In genomic region chr12:49761677-49762467, GRCh38 we compare ENCODE assay signal across 1 cellular context.
TF ChIP-seq lines count a peak whose summit lies in the region.

No MANE protein-coding gene starts in this region.

TF ChIP-seq in K562, 482 proteins besides CTCF, POLR2A, EP300 and RAD21:
- TF ChIP-seq CEBPZ (IDR thresholded peaks at IDR 0.05; ENCODE audit: borderline replicate concordance, low read depth, low read length) = no peak
- TF ChIP-seq THRA (IDR thresholded peaks at IDR 0.05) = no peak
- TF ChIP-seq NFRKB (IDR thresholded peaks at IDR 0.05; ENCODE audit: low read depth) = no peak
- no peak for TF ChIP-seq ZNF830 (CRISPR knock-in tag; IDR thresholded peaks at IDR 0.05)
- no peak for TF ChIP-seq BMI1 (IDR thresholded peaks at IDR 0.05; ENCODE audit: low read length)
- TF ChIP-seq ZBTB33 (CRISPR knock-in tag; IDR thresholded peaks at IDR 0.05) = peak; percentile 84
- TF ChIP-seq VEZF1 (CRISPR knock-in tag; IDR thresholded peaks at IDR 0.05) = no peak
- TF ChIP-seq KLF16 (IDR thresholded peaks at IDR 0.05) = no peak
- TF ChIP-seq JUN (IDR thresholded peaks at IDR 0.05; ENCODE audit: borderline replicate concordance, low read depth, low read length) = no peak
- no peak for TF ChIP-seq JUN (CRISPR knock-in tag; IDR thresholded peaks at IDR 0.05; ENCODE audit: borderline replicate concordance)
